Comparison of ENCODE assay signal across 15 cellular contexts in the genomic region with DNA sequence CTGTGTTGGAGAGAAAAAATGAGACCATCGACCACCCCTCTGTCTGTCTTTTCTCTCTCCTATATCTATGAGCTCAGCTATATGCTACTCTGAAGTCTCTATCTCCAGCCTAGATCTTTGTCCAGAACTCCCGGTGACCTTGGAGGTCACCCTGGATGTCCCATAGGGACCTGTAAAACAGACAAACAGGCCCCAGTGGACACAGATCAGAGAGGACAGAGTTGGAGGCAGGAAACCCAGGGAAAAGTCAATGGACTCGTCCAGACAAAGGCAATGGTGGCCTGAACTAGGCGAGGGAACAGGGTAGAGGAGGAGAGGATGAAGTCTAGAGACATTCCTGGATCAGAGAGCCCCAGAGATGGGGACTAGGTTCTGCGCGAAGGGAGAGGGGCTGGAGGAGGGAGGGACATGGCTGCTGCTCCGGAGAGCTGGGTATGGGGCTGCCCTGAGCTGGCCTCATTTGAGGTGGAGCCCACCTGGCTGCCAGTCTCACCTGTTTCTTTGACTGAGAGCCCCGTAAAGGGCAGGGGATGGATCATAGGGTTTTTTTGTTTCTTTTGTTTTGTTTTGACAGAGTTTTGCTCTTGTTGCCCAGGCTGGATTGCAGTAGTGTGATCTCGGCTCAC. TPM values are rescaled to one million over a fixed set of nuclear protein-coding genes. Genes with fewer than 3 reads are reported as not detected.
DNase-seq lines count a peak whose midpoint lies in the region; ATAC-seq and TF ChIP-seq lines count a peak whose summit lies in the region.
"Had no signal": no experiment of that assay in that cellular context is flagged by ENCODE, and none has a peak within 500 bp of the region (broad histone marks: within the 10 kb centered on the region; RNA-seq: fewer than 3 reads in every experiment).

No MANE protein-coding gene starts in this region.

- H3K27me3 ChIP-seq in CD4-positive, alpha-beta memory T cell (ENCODE audit: insufficient read depth, low read length), result no peaks in the 10 kb centered on the region
- no peaks in the 10 kb centered on the region for H3K27me3 ChIP-seq in testis
- H3K27me3 ChIP-seq: MG63, Peyer's patch had no signal

- TF ChIP-seq POLR2A in testis (IDR thresholded peaks at IDR 0.05), result no peak

- peaks cover 29 to 59% (median 47%) of the 10 kb centered on the region in 4 donors for H3K4me1 Mint-ChIP-seq in CD4-positive, alpha-beta memory T cell
- peaks cover 23% of the 10 kb centered on the region for H3K4me1 Mint-ChIP-seq in activated T-helper 17 cell treated with anti-CD3 and anti-CD28 coated beads, Interleukin-2, amount 50 U/mL, for 72 hours
- peaks cover 17% of the 10 kb centered on the region for H3K4me1 Mint-ChIP-seq in nephron

- ATAC-seq in activated T-helper 17 cell treated with anti-CD3 and anti-CD28 coated beads, Interleukin-2, amount 50 U/mL, for 72 hours (replicated peaks), result no peak
- ATAC-seq in omental fat pad (ENCODE audit: low FRiP score), result no peak
- ATAC-seq: GM23338, Right ventricle myocardium inferior had no signal

- WGBS in testis, 2 donors, result 83 to 92% methylated on average over 9 of the region's 9 CpGs

- POLR2A ChIA-PET in CD4-positive, alpha-beta memory T cell (lab: Charles Lee; ENCODE audit: partially characterized antibody), result interaction anchor here (1.0 to 12.7 kb wide), 5 partner anchors 10 to 106 kb away, joined by 3 to 173 read pairs (median 8); partner anchors contain the start of genes HDAC1 and MARCKSL1

- H3K9me3 ChIP-seq in CD4-positive, alpha-beta memory T cell (ENCODE audit: control insufficient read depth in 1 of 2, low read length in 2 of 2), result no peaks in the 10 kb centered on the region
- no peaks in the 10 kb centered on the region for H3K9me3 ChIP-seq in testis
- H3K9me3 ChIP-seq: MG63, Peyer's patch, SK-N-SH had no signal

- no peak for TF ChIP-seq CTCF in nephron (IDR thresholded peaks at IDR 0.05; ENCODE audit: unreplicated experiment in 3 of 3)
- no peak for TF ChIP-seq CTCF in testis (IDR thresholded peaks at IDR 0.05)
- TF ChIP-seq CTCF in omental fat pad (IDR thresholded peaks at IDR 0.05), result no peak

- DNase-seq in CD4-positive, alpha-beta memory T cell, result no peak
- DNase-seq in testis, result no peak
- no peak for DNase-seq in NCI-H1417 treated with DMSO at 0.1 percent for 48 hours (lab: John Stamatoyannopoulos, UW)
- DNase-seq in omental fat pad (ENCODE audit: low spot score), result no peak
- DNase-seq in NK-92 (lab: John Stamatoyannopoulos, UW; ENCODE audit: unreplicated experiment), result no peak
- DNase-seq: DND-41, MG63, NCI-H1092, NCI-H524 treated with DMSO at 0.1 percent for 48 hours, Peyer's patch, SK-N-SH had no signal

- intact Hi-C loops in CD4-positive, alpha-beta memory T cell (cut with micrococcal nuclease), result no loop called here
- intact Hi-C loops in testis (cut with DNase I; ENCODE audit: low total_unique reads), result no loop called here

- no peak overlapping the region for H3K27ac ChIP-seq in CD4-positive, alpha-beta memory T cell (ENCODE audit: low read depth, low read length)
- peak overlapping the region; percentile 39 to 55 for H3K27ac ChIP-seq in testis
- H3K27ac ChIP-seq: Peyer's patch had no signal

- CTCF ChIA-PET in CD4-positive, alpha-beta memory T cell (lab: Charles Lee; ENCODE audit: partially characterized antibody), result interaction anchor here (0.9 to 2.8 kb wide), 6 partner anchors 9 to 131 kb away, joined by 3 to 13 read pairs (median 3); partner anchors contain the start of gene MARCKSL1

- no peaks in the 10 kb centered on the region for H3K27me3 Mint-ChIP-seq in CD4-positive, alpha-beta memory T cell
- H3K27me3 Mint-ChIP-seq in activated T-helper 17 cell treated with anti-CD3 and anti-CD28 coated beads, Interleukin-2, amount 50 U/mL, for 72 hours, result no peaks in the 10 kb centered on the region
- H3K27me3 Mint-ChIP-seq in nephron (ENCODE audit: low read depth), result peaks cover 3% of the 10 kb centered on the region

- peaks cover 50% of the 10 kb centered on the region for H3K4me1 ChIP-seq in CD4-positive, alpha-beta memory T cell (ENCODE audit: insufficient read depth, low read length)
- peaks cover 50% of the 10 kb centered on the region for H3K4me1 ChIP-seq in testis
- H3K4me1 ChIP-seq: Peyer's patch had no signal

- H3K4me3 Mint-ChIP-seq in CD4-positive, alpha-beta memory T cell, result peak overlapping the region in 1 of 8 donors; percentile 25
- no peak overlapping the region for H3K4me3 Mint-ChIP-seq in activated T-helper 17 cell treated with anti-CD3 and anti-CD28 coated beads, Interleukin-2, amount 50 U/mL, for 72 hours
- peak overlapping the region in 2 of 3 experiments; percentile 11 to 33 for H3K4me3 Mint-ChIP-seq in nephron
- H3K4me3 Mint-ChIP-seq: GM23338 had no signal

- H3K36me3 Mint-ChIP-seq in CD4-positive, alpha-beta memory T cell, result no peaks in the 10 kb centered on the region
- no peaks in the 10 kb centered on the region for H3K36me3 Mint-ChIP-seq in activated T-helper 17 cell treated with anti-CD3 and anti-CD28 coated beads, Interleukin-2, amount 50 U/mL, for 72 hours (ENCODE audit: low read depth)
- no peaks in the 10 kb centered on the region for H3K36me3 Mint-ChIP-seq in nephron (ENCODE audit: low read depth)

- H3K27ac Mint-ChIP-seq in CD4-positive, alpha-beta memory T cell, result peak overlapping the region in 4 of 7 donors; percentile 1 to 62 (median 27)
- H3K27ac Mint-ChIP-seq in activated T-helper 17 cell treated with anti-CD3 and anti-CD28 coated beads, Interleukin-2, amount 50 U/mL, for 72 hours, result peak overlapping the region; percentile 34
- peak overlapping the region; percentile 9 to 67 (median 19) for H3K27ac Mint-ChIP-seq in nephron
- H3K27ac Mint-ChIP-seq: GM23338 had no signal

- peaks cover 0 to 1% (median 0%) of the 10 kb centered on the region in 8 donors for H3K9me3 Mint-ChIP-seq in CD4-positive, alpha-beta memory T cell
- H3K9me3 Mint-ChIP-seq in activated T-helper 17 cell treated with anti-CD3 and anti-CD28 coated beads, Interleukin-2, amount 50 U/mL, for 72 hours, result no peaks in the 10 kb centered on the region
- H3K9me3 Mint-ChIP-seq in nephron, result no peaks in the 10 kb centered on the region

- H3K36me3 ChIP-seq in CD4-positive, alpha-beta memory T cell (ENCODE audit: insufficient read depth, low read length), result no peaks in the 10 kb centered on the region
- H3K36me3 ChIP-seq in testis (ENCODE audit: low read depth, missing control alignments), result no peaks in the 10 kb centered on the region
- H3K36me3 ChIP-seq: MG63, Peyer's patch had no signal

- H3K4me3 ChIP-seq in CD4-positive, alpha-beta memory T cell (ENCODE audit: low read length in 2 of 2), result no peak overlapping the region
- H3K4me3 ChIP-seq in testis, result no peak overlapping the region
- H3K4me3 ChIP-seq: GM23338, MG63, Peyer's patch had no signal

RNA-seq across cellular contexts. Expression of gene MARCKSL1, which starts 10.6 kb away (rescaled TPM):
- total RNA-seq in CD4-positive, alpha-beta memory T cell, result 10 to 100 TPM; 46.5 to 47.3 TPM
- 10 to 100 TPM; 74.5 to 75.9 TPM for polyA plus RNA-seq in CD4-positive, alpha-beta memory T cell
- 10 to 100 TPM in 1 of 2 donors, 1 to 10 TPM in 1; 7.2 to 15.9 TPM for total RNA-seq in activated T-helper 17 cell treated with anti-CD3 and anti-CD28 coated beads, Interleukin-2, amount 50 U/mL, for 72 hours
- 100 to 1,000 TPM; 288 to 312 TPM for total RNA-seq in testis
- 326 TPM for polyA plus RNA-seq in testis (ENCODE audit: insufficient read depth, low read depth, low replicate concordance)
- total RNA-seq in omental fat pad, result 10 to 100 TPM; 29.5 to 61.0 (median 42.7) TPM

RNA-seq across cellular contexts. Expression of gene FAM229A, which starts 15.6 kb away (rescaled TPM):
- 10 to 100 TPM; 32.2 to 34.6 TPM for total RNA-seq in CD4-positive, alpha-beta memory T cell
- under 1 TPM in 1 of 2 donors, not detected in 1; 0.39 TPM for polyA plus RNA-seq in CD4-positive, alpha-beta memory T cell
- 10 to 100 TPM in 1 of 2 donors, 1 to 10 TPM in 1; 7.7 to 21.6 TPM for total RNA-seq in activated T-helper 17 cell treated with anti-CD3 and anti-CD28 coated beads, Interleukin-2, amount 50 U/mL, for 72 hours
- total RNA-seq in testis (100 to 1,000 TPM; 103 to 194 TPM), omental fat pad (10 to 100 TPM in 1 of 4 donors, 1 to 10 TPM in 3; 2.5 to 13.4 (median 5.4) TPM)
- polyA plus RNA-seq in testis (ENCODE audit: insufficient read depth, low read depth, low replicate concordance), result 71.5 TPM

RNA-seq across cellular contexts. Expression of gene TSSK3, which starts 15.7 kb away (rescaled TPM):
- total RNA-seq in CD4-positive, alpha-beta memory T cell, result 1 to 10 TPM; 3.5 to 4.3 TPM
- polyA plus RNA-seq in CD4-positive, alpha-beta memory T cell, result under 1 TPM in 1 of 2 donors, not detected in 1; 0.73 TPM
- 1 to 10 TPM in 1 of 2 donors, under 1 TPM in 1; 0.61 to 1.7 TPM for total RNA-seq in activated T-helper 17 cell treated with anti-CD3 and anti-CD28 coated beads, Interleukin-2, amount 50 U/mL, for 72 hours
- 10 to 100 TPM; 25.7 to 72.9 TPM for total RNA-seq in testis
- polyA plus RNA-seq in testis (ENCODE audit: insufficient read depth, low read depth, low replicate concordance), result 55.6 TPM
- total RNA-seq in omental fat pad, result under 1 TPM in 1 of 4 donors, not detected in 3; 0.48 TPM
- total RNA-seq: GM23338 had no signal
- polyA plus RNA-seq: GM23338 had no signal

RNA-seq across cellular contexts. Expression of gene BSDC1, which starts 47.6 kb away (rescaled TPM):
- 100 to 1,000 TPM; 106 to 112 TPM for total RNA-seq in CD4-positive, alpha-beta memory T cell
- polyA plus RNA-seq in CD4-positive, alpha-beta memory T cell, result 10 to 100 TPM; 29.7 to 46.3 TPM
- total RNA-seq in activated T-helper 17 cell treated with anti-CD3 and anti-CD28 coated beads, Interleukin-2, amount 50 U/mL, for 72 hours, result 10 to 100 TPM; 46.1 to 71.6 TPM
- total RNA-seq in testis (100 to 1,000 TPM; 160 to 234 TPM), omental fat pad (10 to 100 TPM; 51.9 to 73.1 (median 69.5) TPM)
- polyA plus RNA-seq in testis (ENCODE audit: insufficient read depth, low read depth, low replicate concordance), result 130 TPM

RNA-seq across cellular contexts. Expression of gene HDAC1, which starts 54.8 kb away (rescaled TPM):
- total RNA-seq in CD4-positive, alpha-beta memory T cell, result 100 to 1,000 TPM; 174 to 190 TPM
- polyA plus RNA-seq in CD4-positive, alpha-beta memory T cell, result 100 to 1,000 TPM; 169 to 185 TPM
- total RNA-seq in activated T-helper 17 cell treated with anti-CD3 and anti-CD28 coated beads, Interleukin-2, amount 50 U/mL, for 72 hours, result 100 to 1,000 TPM; 171 to 199 TPM
- total RNA-seq in testis (10 to 100 TPM; 83.1 to 99.2 TPM), omental fat pad (10 to 100 TPM; 32.3 to 52.6 (median 39.5) TPM)
- polyA plus RNA-seq in testis (ENCODE audit: insufficient read depth, low read depth, low replicate concordance), result 91.6 TPM

Comparison
In these comparisons a context has a peak if more than half of its experiments do, and no peak if none do; other contexts are left out.
1. RNA of gene MARCKSL1, which starts 10.6 kb away (total RNA-seq): 288 to 312 TPM in testis; 29.5 to 61.0 TPM in omental fat pad, 46.5 to 47.3 TPM in CD4-positive, alpha-beta memory T cell and 7.2 to 15.9 TPM in activated T-helper 17 cell treated with anti-CD3 and anti-CD28 coated beads, Interleukin-2, amount 50 U/mL, for 72 hours; every median in the first group is over 4 times any median in the second.
2. RNA of gene TSSK3, which starts 15.7 kb away (total RNA-seq): 25.7 to 72.9 TPM in testis; 3.5 to 4.3 TPM in CD4-positive, alpha-beta memory T cell, 0.61 to 1.7 TPM in activated T-helper 17 cell treated with anti-CD3 and anti-CD28 coated beads, Interleukin-2, amount 50 U/mL, for 72 hours and 0.48 TPM in omental fat pad; every median in the first group is over 4 times any median in the second.
3. Peak in every context shown above with its lines, with median percentiles within 50 percentile points of each other: H3K27ac Mint-ChIP-seq.